ENCODE assay signal across 6 cellular contexts in genomic region chr1:11051121-11051520, GRCh38. TPM values are rescaled to one million over a fixed set of nuclear protein-coding genes. Genes with fewer than 3 reads are reported as not detected.
"Had no signal": no experiment of that assay in that cellular context is flagged by ENCODE, and none has a peak within 500 bp of the region (broad histone marks: within the 10 kb centered on the region; RNA-seq: fewer than 3 reads in every experiment).

No MANE protein-coding gene starts in this region.

RNA-seq across cellular contexts. Expression of gene MASP2, which starts 4.1 kb away (rescaled TPM):
- total RNA-seq: LHCN-M2, PC-9, Peyer's patch, Right ventricle myocardium superior, SJSA1 had no signal
- polyA plus RNA-seq: SK-N-SH had no signal
